18 cellular contexts compared by ENCODE assay signal in genomic region chr1:172549621-172550280, GRCh38. TPM values are rescaled to one million over a fixed set of nuclear protein-coding genes. Genes with fewer than 3 reads are reported as not detected.
DNase-seq lines count a peak whose midpoint lies in the region; TF ChIP-seq lines count a peak whose summit lies in the region.
"Had no signal": no experiment of that assay in that cellular context is flagged by ENCODE, and none has a peak within 500 bp of the region (broad histone marks: within the 10 kb centered on the region; RNA-seq: fewer than 3 reads in every experiment).

No MANE protein-coding gene starts in this region.

- peak overlapping the region; percentile 46 for H3K9ac ChIP-seq in adipocyte (ENCODE audit: low read length)
- no peak overlapping the region for H3K9ac ChIP-seq in smooth muscle cell (ENCODE audit: low read depth)

- H3K9me3 ChIP-seq in adipocyte (ENCODE audit: control insufficient read depth, low read length) (no peaks in the 10 kb centered on the region), smooth muscle cell (replicated peaks; ENCODE audit: low read depth) (no peaks in the 10 kb centered on the region)
- H3K9me3 ChIP-seq: heart right ventricle, tibial artery had no signal

- H2AFZ ChIP-seq in smooth muscle cell (ENCODE audit: low read depth), result no peak overlapping the region

- peak overlapping the region; percentile 68 for H3K4me3 ChIP-seq in adipocyte (ENCODE audit: low read length)
- no peak overlapping the region for H3K4me3 ChIP-seq in smooth muscle cell
- H3K4me3 ChIP-seq: heart right ventricle, tibial artery had no signal

- WGBS in smooth muscle cell (ENCODE audit: low lambda C conversion rate), result 70% methylated on average over 2 of the region's 2 CpGs

- no peaks in the 10 kb centered on the region for H3K27me3 ChIP-seq in adipocyte (replicated peaks; ENCODE audit: control insufficient read depth, insufficient read depth, low read length)
- H3K27me3 ChIP-seq in smooth muscle cell (ENCODE audit: low read depth), result no peaks in the 10 kb centered on the region
- H3K27me3 ChIP-seq: heart right ventricle, tibial artery had no signal

- H3K4me1 ChIP-seq in adipocyte (ENCODE audit: control insufficient read depth, insufficient read depth, low read length), result peaks cover 20% of the 10 kb centered on the region
- peaks cover 18% of the 10 kb centered on the region for H3K4me1 ChIP-seq in smooth muscle cell (ENCODE audit: low read depth)

- H3K4me2 ChIP-seq in smooth muscle cell, result peak overlapping the region; percentile 2

- no peaks in the 10 kb centered on the region for H3K36me3 ChIP-seq in adipocyte (ENCODE audit: control insufficient read depth, insufficient read depth, low read length, severe bottlenecking)
- H3K36me3 ChIP-seq in smooth muscle cell (ENCODE audit: low read depth), result no peaks in the 10 kb centered on the region
- H3K36me3 ChIP-seq: heart right ventricle, tibial artery had no signal

- TF ChIP-seq CTCF in smooth muscle cell (IDR thresholded peaks at IDR 0.05; ENCODE audit: borderline replicate concordance, insufficient read depth, poor library complexity, severe bottlenecking), result no peak

- H3F3A ChIP-seq in smooth muscle cell (ENCODE audit: low read depth), result no peaks in the 10 kb centered on the region

- H4K20me1 ChIP-seq in smooth muscle cell (ENCODE audit: low read depth), result peaks cover 100% of the 10 kb centered on the region

- H3K79me2 ChIP-seq in smooth muscle cell (ENCODE audit: low read depth), result peaks cover 96% of the 10 kb centered on the region

- H3K27ac ChIP-seq in smooth muscle cell (ENCODE audit: low read depth), result no peak overlapping the region
- H3K27ac ChIP-seq: heart right ventricle, tibial artery had no signal

- DNase-seq in NCI-H2171 treated with DMSO at 0.1 percent for 48 hours (lab: John Stamatoyannopoulos, UW) (peak; percentile 23), NCI-H2171 (lab: John Stamatoyannopoulos, UW) (no peak), adipocyte (ENCODE audit: low read depth) (peak; percentile 16), fibroblast of peridontal ligament (ENCODE audit: extremely low read depth) (peak; percentile 16), smooth muscle cell (lab: John Stamatoyannopoulos, UW; ENCODE audit: unreplicated experiment) (no peak), NCI-H1436 treated with DMSO at 0.1 percent for 48 hours (lab: John Stamatoyannopoulos, UW) (no peak), ecto neural progenitor cell (ENCODE audit: low spot score) (no peak)
- no peak for DNase-seq in activated CD4-positive, alpha-beta T cell treated with anti-CD3 and anti-CD28 coated beads, Interleukin-2, amount 50 U/mL, for 1 hour
- DNase-seq: activated CD4-positive, CD25-positive, alpha-beta regulatory T cell treated with anti-CD3 and anti-CD28 coated beads, Interleukin-2, amount 50 U/mL, for 72 hours; activated naive CD8-positive, alpha-beta T cell treated with anti-CD3 and anti-CD28 coated beads, Interleukin-2, amount 10 ng/mL, durations not matched to agents 7 days and 5 days; CD4-positive, alpha-beta T cell; EL; H7; heart right ventricle; kidney glomerular epithelial cell; MV-4-11; SHP77 treated with DMSO at 0.1 percent for 48 hours; tibial artery had no signal

RNA-seq across cellular contexts. Expression of gene SUCO, which starts 16.8 kb away (rescaled TPM):
- 86.0 and 96.7 TPM in 2 replicates for total RNA-seq in smooth muscle cell
- polyA plus RNA-seq in smooth muscle cell, result 16.9 and 28.7 TPM in 2 replicates

Comparison
In these comparisons a context has a peak if more than half of its experiments do, and no peak if none do; other contexts are left out.
1. DNase-seq: peak in NCI-H2171 treated with DMSO at 0.1 percent for 48 hours (single experiment), adipocyte (single experiment) and fibroblast of peridontal ligament (single experiment); none in NCI-H2171 (single experiment), smooth muscle cell (single experiment), NCI-H1436 treated with DMSO at 0.1 percent for 48 hours (single experiment), activated CD4-positive, alpha-beta T cell treated with anti-CD3 and anti-CD28 coated beads, Interleukin-2, amount 50 U/mL, for 1 hour (single experiment) and ecto neural progenitor cell (single experiment).